In genomic region chr15:37218351-37218916, GRCh38 we compare ENCODE assay signal across 15 cellular contexts.
DNase-seq lines count a peak whose midpoint lies in the region; ATAC-seq and TF ChIP-seq lines count a peak whose summit lies in the region.
"Had no signal": no experiment of that assay in that cellular context is flagged by ENCODE, and none has a peak within 500 bp of the region (broad histone marks: within the 10 kb centered on the region; RNA-seq: fewer than 3 reads in every experiment).

No MANE protein-coding gene starts in this region.

- no peak overlapping the region for H3K4me3 ChIP-seq in GM12865 (ENCODE audit: low read depth, low read length)
- H3K4me3 ChIP-seq in Karpas-422 (ENCODE audit: low read length) = no peak overlapping the region
- no peak overlapping the region for H3K4me3 ChIP-seq in liver (ENCODE audit: low read depth in 1 of 3, low read length in 3 of 3)
- H3K4me3 ChIP-seq in GM23338 = no peak overlapping the region
- no peak overlapping the region for H3K4me3 ChIP-seq in thyroid gland (replicated peaks in 1 of 3)
- H3K4me3 ChIP-seq: BLaER1 had no signal

- H3F3A ChIP-seq in GM23338 (replicated peaks; ENCODE audit: low read depth) = no peaks in the 10 kb centered on the region

- no peaks in the 10 kb centered on the region for H3K79me2 ChIP-seq in Karpas-422 (ENCODE audit: low read length)
- H3K79me2 ChIP-seq in GM23338 (replicated peaks; ENCODE audit: insufficient read depth) = no peaks in the 10 kb centered on the region

- no peak for TF ChIP-seq CTCF in GM12865 (IDR thresholded peaks at IDR 0.05; ENCODE audit: insufficient read depth, low read depth, low read length, missing control alignments)
- TF ChIP-seq CTCF in liver (IDR thresholded peaks at IDR 0.05; ENCODE audit: low read depth, low read length, missing input control) = no peak
- TF ChIP-seq CTCF in GM23338 (conservative IDR thresholded peaks at IDR 0.05; ENCODE audit: low read depth in 2 of 2) = no peak
- TF ChIP-seq CTCF in thyroid gland (IDR thresholded peaks at IDR 0.05) = no peak

- DNase-seq in GM12865 (ENCODE audit: low read depth) (peak; percentile 2), Karpas-422 (peak; percentile 20), SK-N-DZ (ENCODE audit: low spot score) (peak; percentile 22), GM23338 (ENCODE audit: low spot score) (no peak), thyroid gland (no peak), kidney tubule cell (ENCODE audit: low spot score) (no peak)
- no peak for DNase-seq in activated T-cell treated with anti-CD3 and anti-CD28 coated beads, Interleukin-2, amount 50 U/mL, for 4 hours
- DNase-seq: 8988T, AML-193, GF-D8, HCEC 1CT, HFFc6, IMR-90 had no signal

- H3K9me3 Mint-ChIP-seq in activated T-cell treated with anti-CD3 and anti-CD28 coated beads, Interleukin-2, amount 50 U/mL, for 4 hours = no peaks in the 10 kb centered on the region
- H3K9me3 Mint-ChIP-seq in GM23338 = peaks cover 8% of the 10 kb centered on the region; the same call in 2 of the 3 replicates
- H3K9me3 Mint-ChIP-seq: HFFc6 had no signal

- WGBS in liver = 72% methylated on average over 4 of the region's 4 CpGs
- WGBS in thyroid gland, 2 donors = 81 to 82% methylated on average over 4 of the region's 4 CpGs

- no peak for ATAC-seq in activated T-cell treated with anti-CD3 and anti-CD28 coated beads, Interleukin-2, amount 50 U/mL, for 4 hours
- no peak for ATAC-seq in GM23338

- TF ChIP-seq POLR2A in thyroid gland (IDR thresholded peaks at IDR 0.05) = no peak

- H3K27me3 ChIP-seq in Karpas-422 (ENCODE audit: low read length) (no peaks in the 10 kb centered on the region), liver (ENCODE audit: control insufficient read depth in 4 of 4, insufficient read depth in 4 of 4, low read length in 3 of 4) (no peaks in the 10 kb centered on the region), GM23338 (ENCODE audit: insufficient read depth) (no peaks in the 10 kb centered on the region), thyroid gland (no peaks in the 10 kb centered on the region)
- H3K27me3 ChIP-seq: BLaER1 had no signal

- intact Hi-C loops in thyroid gland (cut with DNase I) = no loop called here

- no peak overlapping the region for H3K4me3 Mint-ChIP-seq in activated T-cell treated with anti-CD3 and anti-CD28 coated beads, Interleukin-2, amount 50 U/mL, for 4 hours
- no peak overlapping the region for H3K4me3 Mint-ChIP-seq in GM23338
- H3K4me3 Mint-ChIP-seq: HFFc6 had no signal

- H3K4me2 ChIP-seq in Karpas-422 (ENCODE audit: low read depth, low read length, poor library complexity, severe bottlenecking) (no peak overlapping the region), GM23338 (no peak overlapping the region)
- H3K4me2 ChIP-seq: BLaER1 had no signal

- H3K4me1 ChIP-seq in Karpas-422 (ENCODE audit: low read length) (no peaks in the 10 kb centered on the region), liver (ENCODE audit: control insufficient read depth in 4 of 4, insufficient read depth in 4 of 4, low read length in 3 of 4) (peaks cover 2 to 28% (median 25%) of the 10 kb centered on the region in 4 donors), GM23338 (ENCODE audit: insufficient read depth) (no peaks in the 10 kb centered on the region), thyroid gland (no peaks in the 10 kb centered on the region)
- H3K4me1 ChIP-seq: BLaER1 had no signal

- no peaks in the 10 kb centered on the region for H3K9me2 ChIP-seq in Karpas-422 (replicated peaks; ENCODE audit: insufficient read depth, low read length)
- H3K9me2 ChIP-seq in GM23338 (ENCODE audit: insufficient read depth) = no peaks in the 10 kb centered on the region

- H3K9ac ChIP-seq in Karpas-422 (ENCODE audit: low read length) = no peak overlapping the region
- H3K9ac ChIP-seq in liver (ENCODE audit: low read depth in 1 of 2, low read length in 2 of 2) = peak overlapping the region in 1 of 2 donors; percentile 44
- H3K9ac ChIP-seq: BLaER1 had no signal

- no peak overlapping the region for H2AFZ ChIP-seq in Karpas-422 (ENCODE audit: low read length)
- H2AFZ ChIP-seq in GM23338 = no peak overlapping the region

- H3K9me3 ChIP-seq in Karpas-422 (ENCODE audit: low read length) (no peaks in the 10 kb centered on the region), liver (ENCODE audit: control insufficient read depth in 4 of 4, low read length in 3 of 4) (no peaks in the 10 kb centered on the region), thyroid gland (no peaks in the 10 kb centered on the region)
- H3K9me3 ChIP-seq: BLaER1 had no signal

- no peak overlapping the region for H3K27ac Mint-ChIP-seq in GM23338
- H3K27ac Mint-ChIP-seq: HFFc6 had no signal

- H4K20me1 ChIP-seq in Karpas-422 (ENCODE audit: insufficient read depth, low read depth, low read length) = no peaks in the 10 kb centered on the region
- H4K20me1 ChIP-seq in GM23338 (replicated peaks; ENCODE audit: insufficient read depth) = no peaks in the 10 kb centered on the region
- H4K20me1 ChIP-seq: BLaER1 had no signal

- H3K36me3 ChIP-seq in Karpas-422 (ENCODE audit: insufficient read depth, low read length) (no peaks in the 10 kb centered on the region), liver (ENCODE audit: control insufficient read depth in 4 of 4, insufficient read depth in 3 of 4, low read depth in 1 of 4, low read length in 3 of 4) (no peaks in the 10 kb centered on the region), GM23338 (ENCODE audit: insufficient read depth) (no peaks in the 10 kb centered on the region), thyroid gland (no peaks in the 10 kb centered on the region)
- H3K36me3 ChIP-seq: BLaER1 had no signal

- H3K36me3 Mint-ChIP-seq in activated T-cell treated with anti-CD3 and anti-CD28 coated beads, Interleukin-2, amount 50 U/mL, for 4 hours (ENCODE audit: insufficient read depth) = no peaks in the 10 kb centered on the region
- H3K36me3 Mint-ChIP-seq in GM23338 (ENCODE audit: low read depth) = no peaks in the 10 kb centered on the region

- H3K27ac ChIP-seq in Karpas-422 (ENCODE audit: low read length) (no peak overlapping the region), liver (ENCODE audit: low read depth in 1 of 2, low read length in 2 of 2) (peak overlapping the region; percentile 57 to 91), GM23338 (ENCODE audit: low read depth) (no peak overlapping the region), thyroid gland (no peak overlapping the region)
- H3K27ac ChIP-seq: BLaER1 had no signal

- no peak for TF ChIP-seq RAD21 in liver (IDR thresholded peaks at IDR 0.05)

- no peaks in the 10 kb centered on the region for H3K4me1 Mint-ChIP-seq in activated T-cell treated with anti-CD3 and anti-CD28 coated beads, Interleukin-2, amount 50 U/mL, for 4 hours (ENCODE audit: low read depth)
- no peaks in the 10 kb centered on the region for H3K4me1 Mint-ChIP-seq in GM23338

- H3K27me3 Mint-ChIP-seq in activated T-cell treated with anti-CD3 and anti-CD28 coated beads, Interleukin-2, amount 50 U/mL, for 4 hours (ENCODE audit: low read depth) = no peaks in the 10 kb centered on the region
- H3K27me3 Mint-ChIP-seq in GM23338 (ENCODE audit: insufficient read depth, low read depth, poor library complexity) = peaks cover 1% of the 10 kb centered on the region

TF ChIP-seq in liver, 16 proteins besides CTCF, POLR2A, EP300 and RAD21:
- TF ChIP-seq ZBTB33 (IDR thresholded peaks at IDR 0.05) (no peak), SP1 (IDR thresholded peaks at IDR 0.05) (no peak), YY1 (IDR thresholded peaks at IDR 0.05) (no peak), HNF4G (IDR thresholded peaks at IDR 0.05) (no peak)

TF ChIP-seq in GM23338, 12 proteins besides CTCF, POLR2A, EP300 and RAD21:
- no peak for TF ChIP-seq ETS1 (IDR thresholded peaks at IDR 0.05)
- TF ChIP-seq ZNF114 (CRISPR knock-in tag; IDR thresholded peaks at IDR 0.05) = no peak
- no peak for TF ChIP-seq ZNF331 (CRISPR knock-in tag; IDR thresholded peaks at IDR 0.05; ENCODE audit: low read depth)
- no peak for TF ChIP-seq CREB1 (CRISPR knock-in tag; IDR thresholded peaks at IDR 0.05; ENCODE audit: low read depth)
- TF ChIP-seq POLR2AphosphoS5 (IDR thresholded peaks at IDR 0.05; ENCODE audit: low read depth) = no peak
- no peak for TF ChIP-seq EZH2phosphoT487 (IDR thresholded peaks at IDR 0.05; ENCODE audit: unreplicated experiment)
- no peak for TF ChIP-seq EZH2 (IDR thresholded peaks at IDR 0.05; ENCODE audit: low read depth, unreplicated experiment)
- TF ChIP-seq STAT1 (IDR thresholded peaks at IDR 0.05; ENCODE audit: unreplicated experiment) = no peak
- TF ChIP-seq REST (IDR thresholded peaks at IDR 0.05; ENCODE audit: unreplicated experiment) = no peak

Comparison
In these comparisons a context has a peak if more than half of its experiments do, and no peak if none do; other contexts are left out.
1. DNase-seq: peak in GM12865 (single experiment), Karpas-422 (single experiment) and SK-N-DZ (single experiment); none in activated T-cell treated with anti-CD3 and anti-CD28 coated beads, Interleukin-2, amount 50 U/mL, for 4 hours (single experiment), GM23338 (single experiment), thyroid gland (0 of 2) and kidney tubule cell (single experiment).
2. H3K27ac ChIP-seq: peak in liver (2 of 2); none in Karpas-422 (single experiment), GM23338 (single experiment) and thyroid gland (0 of 3).